25 cellular contexts compared by ENCODE assay signal in genomic region chr6:33217246-33217645, GRCh38. TPM values are rescaled to one million over a fixed set of nuclear protein-coding genes. Genes with fewer than 3 reads are reported as not detected.
DNase-seq lines count a peak whose midpoint lies in the region; ATAC-seq and TF ChIP-seq lines count a peak whose summit lies in the region.
"Had no signal": no experiment of that assay in that cellular context is flagged by ENCODE, and none has a peak within 500 bp of the region (broad histone marks: within the 10 kb centered on the region; RNA-seq: fewer than 3 reads in every experiment).

No MANE protein-coding gene starts in this region.

- no peaks in the 10 kb centered on the region for H3K27me3 ChIP-seq in right atrium auricular region

- no peaks in the 10 kb centered on the region for H3K9me3 ChIP-seq in right atrium auricular region
- H3K9me3 ChIP-seq: A549; BLaER1 treated with 17β-estradiol and CSF1 and Interleukin-3, amounts not matched to agents 10 nM and 100 nM; MG63; SK-N-SH had no signal

- H3K27ac ChIP-seq in right atrium auricular region, result no peak overlapping the region
- H3K27ac ChIP-seq: A549; BLaER1 treated with 17β-estradiol and CSF1 and Interleukin-3, amounts not matched to agents 10 nM and 100 nM had no signal

- H3K4me3 ChIP-seq in right atrium auricular region (no peak overlapping the region), epithelial cell of esophagus (ENCODE audit: low read length) (no peak overlapping the region)
- H3K4me3 ChIP-seq: A549; BLaER1 treated with 17β-estradiol and CSF1 and Interleukin-3, amounts not matched to agents 10 nM and 100 nM; GM12878; MG63 had no signal

- no peak for TF ChIP-seq CTCF in right atrium auricular region (IDR thresholded peaks at IDR 0.05)
- TF ChIP-seq CTCF in epithelial cell of esophagus (IDR thresholded peaks at IDR 0.05; ENCODE audit: insufficient read depth, low read depth, low read length, missing control alignments), result no peak

- peaks cover 0 to 18% of the 10 kb centered on the region in 2 donors for H3K4me1 ChIP-seq in right atrium auricular region
- H3K4me1 ChIP-seq: A549 had no signal

- intact Hi-C loops in cardiac septum (cut with DNase I) (no loop called here), sciatic nerve (cut with DNase I) (no loop called here)

- ATAC-seq in sciatic nerve (no peak), HG02884 (IDR thresholded peaks at IDR 0.05; ENCODE audit: unreplicated experiment) (no peak), HG02973 (IDR thresholded peaks at IDR 0.05; ENCODE audit: unreplicated experiment) (no peak)
- ATAC-seq: A549, GM12878 had no signal

- H3K36me3 ChIP-seq in right atrium auricular region, result no peaks in the 10 kb centered on the region
- H3K36me3 ChIP-seq: MG63 had no signal

- peak; percentile 4 for DNase-seq in cardiac septum (ENCODE audit: low spot score)
- DNase-seq in right atrium auricular region (ENCODE audit: low spot score), result no peak
- DNase-seq in epithelial cell of esophagus (ENCODE audit: low read depth), result peak; percentile 85
- peak; percentile 36 for DNase-seq in sciatic nerve (ENCODE audit: low spot score)
- no peak for DNase-seq in globus pallidus (ENCODE audit: low spot score)
- DNase-seq: AML-193; CD4-positive, alpha-beta T cell; COR-L47; EL; GDM1; KG1; MG63; NCI-H1105 treated with DMSO at 0.1 percent for 48 hours; NCI-H146; NCI-H1930; NCI-H2107; NCI-H446; NCI-H524 treated with DMSO at 0.1 percent for 48 hours; NCI-H774; SK-N-SH had no signal

RNA-seq across cellular contexts. Expression of gene RING1, which starts 8.9 kb away (rescaled TPM):
- total RNA-seq in cardiac septum (24.5 TPM), right atrium auricular region (10 to 100 TPM in 1 of 2 donors, 1 to 10 TPM in 1; 7.5 to 13.9 TPM), sciatic nerve (39.5 TPM)

RNA-seq across cellular contexts. Expression of gene HSD17B8, which starts 12.8 kb away (rescaled TPM):
- total RNA-seq in cardiac septum (9.9 TPM), right atrium auricular region (10 to 100 TPM; 10.3 to 31.4 TPM), sciatic nerve (12.7 TPM)

RNA-seq across cellular contexts. Expression of gene SLC39A7, which starts 16.6 kb away (rescaled TPM):
- total RNA-seq in cardiac septum (62.4 TPM), right atrium auricular region (10 to 100 TPM; 67.0 to 70.0 TPM), sciatic nerve (65.3 TPM)

RNA-seq across cellular contexts. Expression of gene RXRB, which starts 16.8 kb away (rescaled TPM):
- 33.5 TPM for total RNA-seq in cardiac septum
- total RNA-seq in right atrium auricular region, result 10 to 100 TPM; 17.1 to 17.4 TPM
- total RNA-seq in sciatic nerve, result 54.0 TPM

RNA-seq across cellular contexts. Expression of gene COL11A2, which starts 25.0 kb away (rescaled TPM):
- total RNA-seq in cardiac septum (1.7 TPM), right atrium auricular region (1 to 10 TPM in 1 of 2 donors, under 1 TPM in 1; 0.63 to 1.5 TPM), sciatic nerve (5.6 TPM)

Comparison
In these comparisons a context has a peak if more than half of its experiments do, and no peak if none do; other contexts are left out.
1. DNase-seq: peak in cardiac septum (single experiment), epithelial cell of esophagus (single experiment) and sciatic nerve (single experiment); none in right atrium auricular region (single experiment) and globus pallidus (single experiment).